Comparison of ENCODE assay signal across 11 cellular contexts in genomic region chr12:47100146-47100545, GRCh38.
"Had no signal": no experiment of that assay in that cellular context is flagged by ENCODE, and none has a peak within 500 bp of the region (broad histone marks: within the 10 kb centered on the region; RNA-seq: fewer than 3 reads in every experiment).

No MANE protein-coding gene starts in this region.

- H3K27ac Mint-ChIP-seq: activated CD4-positive, alpha-beta T cell treated with anti-CD3 and anti-CD28 coated beads, Interleukin-2, amount 10 ng/mL, durations not matched to agents 7 days and 5 days; activated T-helper 1 cell treated with anti-CD3 and anti-CD28 coated beads, Interleukin-12 subunit alpha, Interleukin-12 subunit beta, Interleukin-2, Interleukin-4 antibody, amounts not matched to agents 30 ng/mL and 10 ng/mL and 1 ng/mL, durations not matched to agents 14 hours and 24 hours and 36 hours; endodermal cell had no signal

- H3K9me3 Mint-ChIP-seq: activated CD4-positive, alpha-beta T cell treated with anti-CD3 and anti-CD28 coated beads, Interleukin-2, amount 10 ng/mL, durations not matched to agents 7 days and 5 days; activated T-helper 1 cell treated with anti-CD3 and anti-CD28 coated beads, Interleukin-12 subunit alpha, Interleukin-12 subunit beta, Interleukin-2, Interleukin-4 antibody, amounts not matched to agents 30 ng/mL and 10 ng/mL and 1 ng/mL, durations not matched to agents 14 hours and 24 hours and 36 hours; endodermal cell; natural killer cell treated with Interleukin-12 subunit alpha and Interleukin-12 subunit beta and Interleukin-15 and Interleukin-18, amount 100 ng/mL, for 72 hours had no signal

- H3K27me3 Mint-ChIP-seq: activated CD4-positive, alpha-beta T cell treated with anti-CD3 and anti-CD28 coated beads, Interleukin-2, amount 10 ng/mL, durations not matched to agents 7 days and 5 days; natural killer cell treated with Interleukin-12 subunit alpha and Interleukin-12 subunit beta and Interleukin-15 and Interleukin-18, amount 100 ng/mL, for 72 hours had no signal

- ATAC-seq: natural killer cell treated with Interleukin-12 subunit alpha and Interleukin-12 subunit beta and Interleukin-15 and Interleukin-18, amount 100 ng/mL, for 72 hours; stimulated activated naive CD8-positive, alpha-beta T cell treated with anti-CD3 and anti-CD28 coated beads, Interleukin-15, Interleukin-2, amounts not matched to agents 100 U/mL and 50 U/mL, for 24 hours had no signal

- H3K4me3 Mint-ChIP-seq: activated CD4-positive, alpha-beta T cell treated with anti-CD3 and anti-CD28 coated beads, Interleukin-2, amount 10 ng/mL, durations not matched to agents 7 days and 5 days; activated T-helper 1 cell treated with anti-CD3 and anti-CD28 coated beads, Interleukin-12 subunit alpha, Interleukin-12 subunit beta, Interleukin-2, Interleukin-4 antibody, amounts not matched to agents 30 ng/mL and 10 ng/mL and 1 ng/mL, durations not matched to agents 14 hours and 24 hours and 36 hours; endodermal cell; natural killer cell treated with Interleukin-12 subunit alpha and Interleukin-12 subunit beta and Interleukin-15 and Interleukin-18, amount 100 ng/mL, for 72 hours had no signal

- H3K36me3 Mint-ChIP-seq: natural killer cell treated with Interleukin-12 subunit alpha and Interleukin-12 subunit beta and Interleukin-15 and Interleukin-18, amount 100 ng/mL, for 72 hours had no signal

- DNase-seq: activated CD4-positive, alpha-beta T cell treated with anti-CD3 and anti-CD28 coated beads, Interleukin-2, amount 10 ng/mL, durations not matched to agents 7 days and 5 days; activated naive CD4-positive, alpha-beta T cell; endodermal cell; posterior cingulate gyrus; retina; stimulated activated CD4-positive, alpha-beta T cell treated with anti-CD3 and anti-CD28 coated beads, Interleukin-4, amount 100 ng/mL, for 24 hours; stimulated activated naive CD8-positive, alpha-beta T cell treated with anti-CD3 and anti-CD28 coated beads, Interleukin-15, Interleukin-2, amounts not matched to agents 100 U/mL and 50 U/mL, for 24 hours; SW 1271; upper lobe of left lung had no signal
